ENCODE assay signal across 8 cellular contexts in the genomic region with DNA sequence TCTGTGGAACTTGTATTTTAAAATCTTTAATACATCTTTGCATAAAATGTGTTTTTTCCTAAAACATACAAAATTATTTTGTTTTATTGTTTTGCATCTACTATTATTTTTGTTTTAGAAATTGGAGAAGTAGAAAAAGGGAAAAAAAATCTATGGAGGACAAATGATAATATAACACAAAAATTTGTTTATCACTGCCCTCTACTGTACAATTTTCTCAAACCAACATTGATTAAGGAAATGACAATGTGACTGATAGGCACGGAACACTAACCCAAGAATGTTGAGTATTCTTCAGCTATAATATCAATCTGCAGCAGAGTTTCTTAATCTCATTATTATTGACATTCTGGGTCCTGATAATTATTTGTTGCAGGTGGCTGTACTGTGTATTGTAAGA.
DNase-seq lines count a peak whose midpoint lies in the region; ATAC-seq, FAIRE-seq and TF ChIP-seq lines count a peak whose summit lies in the region.

No MANE protein-coding gene starts in this region.

- peak; percentile 72 for ATAC-seq in GM18867 (IDR thresholded peaks at IDR 0.05; ENCODE audit: unreplicated experiment)

- peak; percentile 98 for FAIRE-seq in A204.1 (lab: Jason Lieb, UNC)

- DNase-seq in NB4 (ENCODE audit: low read depth) (peak; percentile 24), fibroblast of peridontal ligament (ENCODE audit: extremely low read depth) (peak; percentile 17), caudate nucleus (lab: John Stamatoyannopoulos, UW) (no peak), SHP77 treated with DMSO at 0.1 percent for 48 hours (lab: John Stamatoyannopoulos, UW) (no peak)
- no peak for DNase-seq in activated CD4-positive, alpha-beta T cell treated with anti-CD3 and anti-CD28 coated beads for 1 hour
- no peak for DNase-seq in activated T-cell treated with anti-CD3 and anti-CD28 coated beads, Interleukin-2, amount 50 U/mL, for 48 hours

- no peak overlapping the region for H3K27ac ChIP-seq in caudate nucleus (ENCODE audit: low read depth, low read length)

- no peak for TF ChIP-seq CTCF in NB4 (IDR thresholded peaks at IDR 0.05; ENCODE audit: low read depth, low read length)

- no peak overlapping the region for H3K4me3 ChIP-seq in NB4 (ENCODE audit: low read depth, low read length)

- no peak for TF ChIP-seq POLR2A in NB4 (IDR thresholded peaks at IDR 0.05; ENCODE audit: extremely low read depth, insufficient read length)

Comparison
In these comparisons a context has a peak if more than half of its experiments do, and no peak if none do; other contexts are left out.
1. DNase-seq: peak in NB4 (single experiment) and fibroblast of peridontal ligament (single experiment); none in activated CD4-positive, alpha-beta T cell treated with anti-CD3 and anti-CD28 coated beads for 1 hour (single experiment), caudate nucleus (0 of 61), SHP77 treated with DMSO at 0.1 percent for 48 hours (single experiment) and activated T-cell treated with anti-CD3 and anti-CD28 coated beads, Interleukin-2, amount 50 U/mL, for 48 hours (0 of 2).